In the genomic region with DNA sequence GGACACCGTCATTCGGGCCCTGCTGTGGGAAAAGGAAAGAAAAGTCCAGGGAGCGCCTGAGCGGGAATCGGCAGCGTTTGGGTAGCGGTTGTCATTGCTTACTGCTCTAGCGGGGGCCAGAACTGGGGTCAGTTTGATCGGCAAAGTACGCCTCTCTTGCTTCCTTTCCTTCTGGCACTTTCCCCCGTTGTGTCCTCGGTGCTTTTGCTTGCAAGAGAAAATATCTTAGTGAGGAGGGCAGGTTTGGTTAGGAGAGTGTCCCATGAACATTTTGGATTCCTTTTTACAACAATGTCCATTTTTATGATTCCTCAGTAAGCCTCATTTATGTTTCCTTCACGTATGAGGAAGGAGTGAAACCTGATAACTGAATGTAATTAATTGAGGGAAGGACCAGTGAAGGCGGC, we compare ENCODE assay signal across 8 cellular contexts. TPM values are rescaled to one million over a fixed set of nuclear protein-coding genes. Genes with fewer than 3 reads are reported as not detected.
DNase-seq lines count a peak whose midpoint lies in the region; ATAC-seq and TF ChIP-seq lines count a peak whose summit lies in the region.

No MANE protein-coding gene starts in this region.

- peaks cover 30% of the 10 kb centered on the region for H3K4me1 Mint-ChIP-seq in CD8-positive, alpha-beta T cell (ENCODE audit: low read depth)

- no peaks in the 10 kb centered on the region for H3K9me3 Mint-ChIP-seq in CD8-positive, alpha-beta T cell

- POLR2A ChIA-PET in CD8-positive, alpha-beta T cell (lab: Charles Lee) = no interaction called here

- peak overlapping the region; percentile 58 for H3K27ac ChIP-seq in CD8-positive, alpha-beta T cell (ENCODE audit: low read depth, low read length)
- H3K27ac ChIP-seq in lung (ENCODE audit: low read depth in 1 of 2, low read length in 1 of 2) (peak overlapping the region; percentile 82 to 93), uterus (peak overlapping the region; percentile 59 to 85)

- peaks cover 8% of the 10 kb centered on the region for H3K36me3 ChIP-seq in CD8-positive, alpha-beta T cell (ENCODE audit: insufficient read depth, low read length)
- peaks cover 7 to 17% of the 10 kb centered on the region in 2 donors for H3K36me3 ChIP-seq in lung (ENCODE audit: control insufficient read depth in 2 of 2, insufficient read depth in 2 of 2, low read length in 2 of 2)
- no peaks in the 10 kb centered on the region for H3K36me3 ChIP-seq in uterus

- H3K27me3 Mint-ChIP-seq in CD8-positive, alpha-beta T cell (ENCODE audit: low read depth) = no peaks in the 10 kb centered on the region

- ATAC-seq in CD8-positive, alpha-beta T cell = no peak
- no peak for ATAC-seq in lung (ENCODE audit: insufficient read depth, low FRiP score)
- ATAC-seq in HG02623 (IDR thresholded peaks at IDR 0.05; ENCODE audit: unreplicated experiment) = no peak
- no peak for ATAC-seq in GM18498 (IDR thresholded peaks at IDR 0.05; ENCODE audit: unreplicated experiment)

- peak in 1 of 7 experiments; percentile 13 for DNase-seq in CD8-positive, alpha-beta T cell
- no peak for DNase-seq in Jurkat, Clone E6-1 (ENCODE audit: low read depth, low spot score)
- DNase-seq in astrocyte of the spinal cord (ENCODE audit: low read depth, low spot score) (peak; percentile 56), lung (ENCODE audit: low spot score) (no peak), uterus (no peak), mucosa of gallbladder (ENCODE audit: low spot score) (no peak)

- H3K27me3 ChIP-seq in CD8-positive, alpha-beta T cell (ENCODE audit: insufficient read depth, low read length) = no peaks in the 10 kb centered on the region
- H3K27me3 ChIP-seq in lung (ENCODE audit: control insufficient read depth, insufficient read depth) = no peaks in the 10 kb centered on the region
- H3K27me3 ChIP-seq in uterus = no peaks in the 10 kb centered on the region

- TF ChIP-seq CTCF in CD8-positive, alpha-beta T cell (IDR thresholded peaks at IDR 0.05) = no peak
- TF ChIP-seq CTCF in astrocyte of the spinal cord (IDR thresholded peaks at IDR 0.05; ENCODE audit: low read depth, low read length) (no peak), lung (IDR thresholded peaks at IDR 0.05; ENCODE audit: control extremely low read depth, extremely low read depth) (no peak), uterus (IDR thresholded peaks at IDR 0.05) (no peak)

- in situ Hi-C loops in astrocyte of the spinal cord (cut with HindIII; ENCODE audit: low sequenced_read_pairs) = no loop called here

- 1 to 2% methylated on average over 14 of the region's 14 CpGs for WGBS in lung, 2 donors

- H3K4me3 Mint-ChIP-seq in CD8-positive, alpha-beta T cell = peak overlapping the region; percentile 85

- CTCF ChIA-PET in CD8-positive, alpha-beta T cell (lab: Charles Lee) = interaction anchor here (0.7 kb wide), 1 partner anchor 113 kb away, joined by 3 read pairs; no protein-coding TSS in a partner anchor

- H3K9me3 ChIP-seq in CD8-positive, alpha-beta T cell (ENCODE audit: low read length) = no peaks in the 10 kb centered on the region
- no peaks in the 10 kb centered on the region for H3K9me3 ChIP-seq in lung (ENCODE audit: control insufficient read depth in 2 of 2, insufficient read depth in 1 of 2, low read length in 1 of 2)
- no peaks in the 10 kb centered on the region for H3K9me3 ChIP-seq in uterus

- peak overlapping the region; percentile 80 for H3K27ac Mint-ChIP-seq in CD8-positive, alpha-beta T cell

- H3K36me3 Mint-ChIP-seq in CD8-positive, alpha-beta T cell = peaks cover 33% of the 10 kb centered on the region

- TF ChIP-seq POLR2A in uterus (IDR thresholded peaks at IDR 0.05) = no peak

- peaks cover 13% of the 10 kb centered on the region for H3K4me1 ChIP-seq in CD8-positive, alpha-beta T cell (ENCODE audit: insufficient read depth, low read length)
- H3K4me1 ChIP-seq in lung (ENCODE audit: control insufficient read depth in 2 of 2, insufficient read depth in 2 of 2, low read length in 2 of 2) = peaks cover 0 to 5% of the 10 kb centered on the region in 2 donors
- peaks cover 0 to 3% of the 10 kb centered on the region in 2 donors for H3K4me1 ChIP-seq in uterus

- intact Hi-C loops in CD8-positive, alpha-beta T cell (cut with DNase I, micrococcal nuclease) = no loop called here
- intact Hi-C loops in uterus (cut with DNase I; ENCODE audit: low total_unique reads) = no loop called here

- peak overlapping the region; percentile 84 for H3K4me3 ChIP-seq in CD8-positive, alpha-beta T cell (ENCODE audit: low read depth, low read length)
- peak overlapping the region; percentile 89 for H3K4me3 ChIP-seq in Jurkat, Clone E6-1 (ENCODE audit: low read length)
- peak overlapping the region; percentile 62 for H3K4me3 ChIP-seq in astrocyte of the spinal cord (ENCODE audit: low read depth, low read length)
- H3K4me3 ChIP-seq in lung = peak overlapping the region; percentile 96
- H3K4me3 ChIP-seq in uterus = peak overlapping the region; percentile 59 to 88

RNA-seq across cellular contexts. Expression of a gene that starts 0.7 kb away (rescaled TPM):
- total RNA-seq in CD8-positive, alpha-beta T cell = 10 to 100 TPM; 12.2 to 14.2 TPM
- 33.3 TPM for polyA plus RNA-seq in Jurkat, Clone E6-1 (2012; ENCODE audit: insufficient read depth, insufficient read length)
- total RNA-seq in lung (10 to 100 TPM; 20.5 to 28.0 TPM), uterus (10 to 100 TPM in 2 of 4 donors, 1 to 10 TPM in 2; 4.1 to 47.2 (median 19.0) TPM), mucosa of gallbladder (17.4 TPM)
- 10 to 100 TPM in 1 of 2 donors, 1 to 10 TPM in 1; 8.4 to 13.6 TPM for polyA plus RNA-seq in lung

RNA-seq across cellular contexts. Expression of a gene that starts 58.1 kb away (rescaled TPM):
- 10 to 100 TPM; 20.0 to 22.5 TPM for total RNA-seq in CD8-positive, alpha-beta T cell
- polyA plus RNA-seq in Jurkat, Clone E6-1 (2012; ENCODE audit: insufficient read depth, insufficient read length) = 35.6 TPM
- total RNA-seq in lung = 10 to 100 TPM; 42.0 to 70.4 TPM
- 10 to 100 TPM; 12.2 to 14.7 TPM for polyA plus RNA-seq in lung
- 10 to 100 TPM; 13.2 to 77.8 (median 38.9) TPM for total RNA-seq in uterus
- total RNA-seq in mucosa of gallbladder = 47.6 TPM
